Comparison of ENCODE assay signal across 25 cellular contexts in genomic region chr10:100945754-100946153, GRCh38.
"Had no signal": no experiment of that assay in that cellular context is flagged by ENCODE, and none has a peak within 500 bp of the region (broad histone marks: within the 10 kb centered on the region; RNA-seq: fewer than 3 reads in every experiment).

No MANE protein-coding gene starts in this region.

- DNase-seq: naive thymus-derived CD4-positive, alpha-beta T cell; natural killer cell; nephron progenitor cell; nucleus accumbens; ovary; posterior cingulate gyrus; psoas muscle; right cardiac atrium; right lobe of liver; sigmoid colon; small intestine; stimulated activated CD4-positive, alpha-beta T cell treated with anti-CD3 and anti-CD28 coated beads, Interleukin-15, amount 100 ng/mL, for 24 hours; stimulated activated CD4-positive, alpha-beta T cell treated with anti-CD3 and anti-CD28 coated beads, Interleukin-2, amount 100 ng/mL, for 24 hours; stimulated activated CD4-positive, alpha-beta T cell treated with anti-CD3 and anti-CD28 coated beads, Interleukin-2, amount 100 ng/mL, for 48 hours; stimulated activated CD4-positive, alpha-beta T cell treated with anti-CD3 and anti-CD28 coated beads, Interleukin-4, amount 100 ng/mL, for 24 hours; stimulated activated naive B cell treated with anti-CD40 and anti-IgM and Interleukin-4, amounts not matched to agents 10 μg/mL and 1 μg/mL and 100 μg/mL, for 72 hours; stimulated activated naive CD4-positive, alpha-beta T cell treated with Interleukin-2 at 50 U/mL for 16 hours; stomach; thyroid gland; trophoblast cell; upper lobe of left lung had no signal

- H3K9me3 Mint-ChIP-seq: naive thymus-derived CD4-positive, alpha-beta T cell; natural killer cell; nephron progenitor cell; neural crest cell; stimulated activated effector memory CD8-positive, alpha-beta T cell treated with anti-CD3 and anti-CD28 coated beads, Interleukin-12 subunit alpha, Interleukin-12 subunit beta, amount 100 ng/mL, for 72 hours; stimulated activated naive B cell treated with anti-CD40 and anti-IgM and Interleukin-4, amounts not matched to agents 10 μg/mL and 1 μg/mL and 100 μg/mL, for 72 hours; stimulated activated naive CD8-positive, alpha-beta T cell treated with anti-CD3 and anti-CD28 coated beads, Interleukin-15, Interleukin-2, amounts not matched to agents 100 ng/mL and 50 ng/mL, for 24 hours had no signal

- H3K36me3 Mint-ChIP-seq: natural killer cell had no signal

- H3K4me3 Mint-ChIP-seq: naive thymus-derived CD4-positive, alpha-beta T cell; natural killer cell; nephron progenitor cell; neural crest cell; stimulated activated effector memory CD8-positive, alpha-beta T cell treated with anti-CD3 and anti-CD28 coated beads, Interleukin-12 subunit alpha, Interleukin-12 subunit beta, amount 100 ng/mL, for 72 hours; stimulated activated naive B cell treated with anti-CD40 and anti-IgM and Interleukin-4, amounts not matched to agents 10 μg/mL and 1 μg/mL and 100 μg/mL, for 72 hours; stimulated activated naive CD8-positive, alpha-beta T cell treated with anti-CD3 and anti-CD28 coated beads, Interleukin-15, Interleukin-2, amounts not matched to agents 100 ng/mL and 50 ng/mL, for 24 hours had no signal

- H3K27me3 Mint-ChIP-seq: naive thymus-derived CD4-positive, alpha-beta T cell; progenitor cell of endocrine pancreas; stimulated activated naive B cell treated with anti-CD40 and anti-IgM and Interleukin-4, amounts not matched to agents 10 μg/mL and 1 μg/mL and 100 μg/mL, for 72 hours; stimulated activated naive CD8-positive, alpha-beta T cell treated with anti-CD3 and anti-CD28 coated beads, Interleukin-15, Interleukin-2, amounts not matched to agents 100 ng/mL and 50 ng/mL, for 24 hours had no signal

- ATAC-seq: naive thymus-derived CD4-positive, alpha-beta T cell; natural killer cell; right cardiac atrium; right lobe of liver; stimulated activated effector memory CD8-positive, alpha-beta T cell treated with anti-CD3 and anti-CD28 coated beads, Interleukin-12 subunit alpha, Interleukin-12 subunit beta, amount 100 ng/mL, for 72 hours; stimulated activated naive B cell treated with anti-CD40 and anti-IgM and Interleukin-4, amounts not matched to agents 10 μg/mL and 1 μg/mL and 100 μg/mL, for 72 hours had no signal

- H3K27ac Mint-ChIP-seq: naive thymus-derived CD4-positive, alpha-beta T cell; natural killer cell; nephron progenitor cell; progenitor cell of endocrine pancreas; stimulated activated effector memory CD8-positive, alpha-beta T cell treated with anti-CD3 and anti-CD28 coated beads, Interleukin-12 subunit alpha, Interleukin-12 subunit beta, amount 100 ng/mL, for 72 hours; stimulated activated naive B cell treated with anti-CD40 and anti-IgM and Interleukin-4, amounts not matched to agents 10 μg/mL and 1 μg/mL and 100 μg/mL, for 72 hours; stimulated activated naive CD8-positive, alpha-beta T cell treated with anti-CD3 and anti-CD28 coated beads, Interleukin-15, Interleukin-2, amounts not matched to agents 100 ng/mL and 50 ng/mL, for 24 hours had no signal

- H3K4me1 Mint-ChIP-seq: natural killer cell; nephron progenitor cell; neural crest cell; stimulated activated effector memory CD8-positive, alpha-beta T cell treated with anti-CD3 and anti-CD28 coated beads, Interleukin-12 subunit alpha, Interleukin-12 subunit beta, amount 100 ng/mL, for 72 hours; stimulated activated naive B cell treated with anti-CD40 and anti-IgM and Interleukin-4, amounts not matched to agents 10 μg/mL and 1 μg/mL and 100 μg/mL, for 72 hours had no signal
